ENCODE assay signal across 28 cellular contexts in genomic region chr12:56905852-56906251, GRCh38. TPM values are rescaled to one million over a fixed set of nuclear protein-coding genes. Genes with fewer than 3 reads are reported as not detected.
A peak's percentile ranks its signal among the peaks of the same experiment; 100 is the strongest.
DNase-seq lines count a peak whose midpoint lies in the region; ATAC-seq and TF ChIP-seq lines count a peak whose summit lies in the region.
"Had no signal": no experiment of that assay in that cellular context is flagged by ENCODE, and none has a peak within 500 bp of the region (broad histone marks: within the 10 kb centered on the region; RNA-seq: fewer than 3 reads in every experiment).

No MANE protein-coding gene starts in this region.

- TF ChIP-seq CTCF in C4-2B (conservative IDR thresholded peaks at IDR 0.05) (peak; percentile 7; the same call in 1 of the 2 replicates), epithelial cell of proximal tubule (conservative IDR thresholded peaks at IDR 0.05; ENCODE audit: low read depth, low read length) (peak; percentile 16)

- ATAC-seq in activated T-cell treated with anti-CD3 and anti-CD28 coated beads, Interleukin-2, amount 50 U/mL, for 72 hours (replicated peaks in 1 of 2) = no peak
- ATAC-seq in left lobe of liver (peak; percentile 79), HG03439 (IDR thresholded peaks at IDR 0.05; ENCODE audit: unreplicated experiment) (no peak)
- no peak for ATAC-seq in stimulated activated naive B cell treated with anti-CD40 and anti-IgM and Interleukin-4, amounts not matched to agents 10 μg/mL and 1 μg/mL and 100 μg/mL, for 72 hours (replicated peaks)
- ATAC-seq: A549, GM12878 had no signal

- peaks cover 10% of the 10 kb centered on the region for H3K27me3 Mint-ChIP-seq in activated T-cell treated with anti-CD3 and anti-CD28 coated beads, Interleukin-2, amount 50 U/mL, for 72 hours (ENCODE audit: low read depth)
- H3K27me3 Mint-ChIP-seq in stimulated activated naive B cell treated with anti-CD40 and anti-IgM and Interleukin-4, amounts not matched to agents 10 μg/mL and 1 μg/mL and 100 μg/mL, for 72 hours = peaks cover 13 to 20% of the 10 kb centered on the region in 2 donors

- no peak overlapping the region for H3K4me3 Mint-ChIP-seq in activated T-cell treated with anti-CD3 and anti-CD28 coated beads, Interleukin-2, amount 50 U/mL, for 72 hours
- H3K4me3 Mint-ChIP-seq in stimulated activated naive B cell treated with anti-CD40 and anti-IgM and Interleukin-4, amounts not matched to agents 10 μg/mL and 1 μg/mL and 100 μg/mL, for 72 hours = no peak overlapping the region
- H3K4me3 Mint-ChIP-seq: B cell; CD14-positive monocyte; CD4-positive, alpha-beta memory T cell; CD4-positive, CD25-positive, alpha-beta regulatory T cell; CD8-positive, alpha-beta memory T cell had no signal

- no peak overlapping the region for H3K4me3 ChIP-seq in epithelial cell of proximal tubule (ENCODE audit: low read depth, low read length)
- H3K4me3 ChIP-seq: A549; BLaER1 treated with 17β-estradiol and CSF1 and Interleukin-3, amounts not matched to agents 10 nM and 100 nM; GM12878 had no signal

- peaks cover 12 to 13% of the 10 kb centered on the region in 2 donors for H3K9me3 Mint-ChIP-seq in activated T-cell treated with anti-CD3 and anti-CD28 coated beads, Interleukin-2, amount 50 U/mL, for 72 hours
- H3K9me3 Mint-ChIP-seq in stimulated activated naive B cell treated with anti-CD40 and anti-IgM and Interleukin-4, amounts not matched to agents 10 μg/mL and 1 μg/mL and 100 μg/mL, for 72 hours = peaks cover 26 to 34% of the 10 kb centered on the region in 2 donors

- H3K27ac Mint-ChIP-seq in activated T-cell treated with anti-CD3 and anti-CD28 coated beads, Interleukin-2, amount 50 U/mL, for 72 hours = peak overlapping the region; percentile 42
- H3K27ac Mint-ChIP-seq in stimulated activated naive B cell treated with anti-CD40 and anti-IgM and Interleukin-4, amounts not matched to agents 10 μg/mL and 1 μg/mL and 100 μg/mL, for 72 hours = no peak overlapping the region
- H3K27ac Mint-ChIP-seq: B cell; CD14-positive monocyte; CD4-positive, alpha-beta memory T cell; CD8-positive, alpha-beta memory T cell had no signal

- no peaks in the 10 kb centered on the region for H3K4me1 Mint-ChIP-seq in activated T-cell treated with anti-CD3 and anti-CD28 coated beads, Interleukin-2, amount 50 U/mL, for 72 hours (ENCODE audit: low read depth)
- H3K4me1 Mint-ChIP-seq in stimulated activated naive B cell treated with anti-CD40 and anti-IgM and Interleukin-4, amounts not matched to agents 10 μg/mL and 1 μg/mL and 100 μg/mL, for 72 hours = no peaks in the 10 kb centered on the region
- H3K4me1 Mint-ChIP-seq: B cell; CD14-positive monocyte; CD4-positive, alpha-beta memory T cell; CD4-positive, CD25-positive, alpha-beta regulatory T cell; CD8-positive, alpha-beta memory T cell had no signal

- no peak overlapping the region for H3K27ac ChIP-seq in C4-2B
- H3K27ac ChIP-seq: 22Rv1; A549; BLaER1 treated with 17β-estradiol and CSF1 and Interleukin-3, amounts not matched to agents 10 nM and 100 nM had no signal

- no peak for DNase-seq in activated T-cell treated with anti-CD3 and anti-CD28 coated beads, Interleukin-2, amount 50 U/mL, for 72 hours
- DNase-seq in activated T-cell treated with anti-CD3 and anti-CD28 coated beads, Interleukin-2, amount 50 U/mL, for 1 hour = no peak
- DNase-seq in epithelial cell of proximal tubule (ENCODE audit: low read depth) (no peak), left lobe of liver (ENCODE audit: low spot score) (no peak)
- DNase-seq in stimulated activated naive B cell treated with anti-CD40 and anti-IgM and Interleukin-4, amounts not matched to agents 10 μg/mL and 1 μg/mL and 100 μg/mL, for 72 hours = no peak
- DNase-seq: AML-193; CD4-positive, alpha-beta memory T cell; CD4-positive, CD25-positive, alpha-beta regulatory T cell; CD8-positive, alpha-beta memory T cell; COR-L47; DMS 273 treated with DMSO at 0.1 percent for 48 hours; DMS153; DMS53; DMS79; DND-41; EL; GDM1 had no signal

- peaks cover 3 to 13% of the 10 kb centered on the region in 2 donors for H3K36me3 Mint-ChIP-seq in activated T-cell treated with anti-CD3 and anti-CD28 coated beads, Interleukin-2, amount 50 U/mL, for 72 hours (ENCODE audit: insufficient read depth in 2 of 2)
- H3K36me3 Mint-ChIP-seq in stimulated activated naive B cell treated with anti-CD40 and anti-IgM and Interleukin-4, amounts not matched to agents 10 μg/mL and 1 μg/mL and 100 μg/mL, for 72 hours = peaks cover 4 to 16% of the 10 kb centered on the region in 2 donors
- H3K36me3 Mint-ChIP-seq: CD14-positive monocyte; CD4-positive, CD25-positive, alpha-beta regulatory T cell had no signal

RNA-seq across cellular contexts. Expression of gene SDR9C7, which starts 28.4 kb away (rescaled TPM):
- under 1 TPM in 1 of 2 donors, not detected in 1; 0.14 TPM for total RNA-seq in activated T-cell treated with anti-CD3 and anti-CD28 coated beads, Interleukin-2, amount 50 U/mL, for 72 hours
- total RNA-seq in epithelial cell of proximal tubule (not detected in 2 replicates), left lobe of liver (not detected)
- total RNA-seq: A172; B cell; CD4-positive, alpha-beta memory T cell; CD4-positive, CD25-positive, alpha-beta regulatory T cell; CD8-positive, alpha-beta memory T cell; Daoy; G401; GM12878 had no signal

RNA-seq across cellular contexts. Expression of gene RDH16, which starts 51.6 kb away (rescaled TPM):
- total RNA-seq in activated T-cell treated with anti-CD3 and anti-CD28 coated beads, Interleukin-2, amount 50 U/mL, for 72 hours = 1 to 10 TPM; 1.5 to 2.1 TPM
- total RNA-seq in epithelial cell of proximal tubule = 0.12 TPM in 1 of 2 replicates, not detected in the other
- total RNA-seq in left lobe of liver = 162 TPM
- total RNA-seq: A172, G401 had no signal

Comparison
In these comparisons a context has a peak if more than half of its experiments do, and no peak if none do; other contexts are left out.
1. RNA of gene RDH16, which starts 51.6 kb away (total RNA-seq): 162 TPM in left lobe of liver (single experiment); 1.5 to 2.1 TPM in activated T-cell treated with anti-CD3 and anti-CD28 coated beads, Interleukin-2, amount 50 U/mL, for 72 hours and 0.12 TPM in epithelial cell of proximal tubule; every median in the first group is over 10 times any median in the second.